ENCODE assay signal across 8 cellular contexts in the genomic region with DNA sequence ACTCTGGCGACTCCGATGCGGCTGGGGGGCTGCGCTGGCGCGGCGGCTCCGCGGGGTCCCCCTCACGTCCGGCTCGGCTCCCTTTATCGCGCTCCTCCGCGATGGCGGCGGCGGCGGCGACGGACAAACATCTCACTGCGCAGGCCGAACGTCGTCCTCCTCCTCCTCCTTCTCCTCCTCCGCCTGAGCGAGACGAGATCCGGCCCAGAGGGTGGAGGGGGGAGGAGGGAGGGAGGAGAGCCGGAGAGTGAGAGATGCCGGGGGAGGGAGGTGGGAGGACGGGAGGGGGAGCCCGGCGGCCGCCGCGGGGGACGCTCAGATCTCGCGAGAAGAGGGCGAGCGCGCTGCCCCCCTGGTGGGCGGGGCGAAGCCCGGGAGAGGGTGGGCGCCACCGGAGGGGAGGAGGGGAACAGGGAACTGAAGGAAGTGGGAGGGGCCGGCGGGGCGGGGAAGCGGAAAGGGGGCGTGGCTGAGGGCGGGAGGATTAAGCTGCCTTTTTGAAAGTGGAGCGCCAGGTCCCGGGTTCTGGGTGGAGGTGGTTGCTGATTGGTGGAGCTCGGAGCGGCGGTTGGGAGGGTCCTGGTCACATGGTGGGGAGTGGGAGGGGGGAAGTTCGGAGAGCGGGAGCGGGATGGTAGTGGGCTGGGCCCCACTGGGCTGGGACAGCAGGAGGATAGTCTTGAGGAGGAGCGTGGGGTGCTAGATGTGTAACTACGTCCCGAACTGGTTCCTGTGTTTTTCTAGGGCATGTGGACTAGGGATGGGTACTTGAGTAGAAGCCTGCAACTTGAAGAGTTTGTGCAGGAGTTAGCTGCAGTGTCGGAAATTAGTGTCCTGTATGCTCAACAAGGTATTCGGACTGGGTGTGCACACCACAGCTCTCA. TPM values are rescaled to one million over a fixed set of nuclear protein-coding genes. Genes with fewer than 3 reads are reported as not detected.
DNase-seq lines count a peak whose midpoint lies in the region; ATAC-seq and TF ChIP-seq lines count a peak whose summit lies in the region.

A gene (minus strand): TSS at position 159 of the 884 bp plus-strand sequence. CDS start 354 bp downstream, outside the sequence.

- peak within 1 kb of the TSS; percentile 86 for H3K9ac ChIP-seq in SK-N-SH

- 0 out of 4 replicates have a peak, but pooled peaks of 1 of the 2 experiments have one; percentile 8 for TF ChIP-seq EP300 in SK-N-SH (IDR thresholded peaks at IDR 0.05; ENCODE audit: borderline replicate concordance in 1 of 2, low read depth in 1 of 2, low read length in 1 of 2)

- peaks cover 43% of the 10 kb centered on the region for H3K79me2 ChIP-seq in SK-N-SH (ENCODE audit: insufficient read depth)

- H4K20me1 ChIP-seq in SK-N-SH (ENCODE audit: insufficient read depth): peaks cover 40% of the 10 kb centered on the region

- 2% methylated on average over 37 of the region's 68 CpGs for WGBS in SK-N-SH (ENCODE audit: low lambda C conversion rate)

- H3K4me3 ChIP-seq in SK-N-SH (ENCODE audit: low read depth in 2 of 2, low read length in 1 of 2): peak within 1 kb of the TSS; percentile 83 to 91

- CTCF ChIA-PET in SK-N-SH (lab: Yijun Ruan, JAX): interaction anchor here (0.6 to 1.4 kb wide), 3 partner anchors 62 to 615 kb away, joined by 3 to 5 read pairs (median 4); no protein-coding TSS in a partner anchor

- peaks cover 4% of the 10 kb centered on the region for H3F3A ChIP-seq in SK-N-SH (replicated peaks; ENCODE audit: insufficient read depth)

- H3K27me3 ChIP-seq in SK-N-SH (ENCODE audit: insufficient read depth): no peaks in the 10 kb centered on the region

- no peak for TF ChIP-seq CTCF in SK-N-SH (IDR thresholded peaks at IDR 0.05)

- H3K9me3 ChIP-seq in SK-N-SH: no peaks in the 10 kb centered on the region

- H3K4me1 ChIP-seq in SK-N-SH (ENCODE audit: control insufficient read depth in 1 of 2, insufficient read depth in 2 of 2, low read depth in 1 of 2, low read length in 1 of 2): no peaks in the 10 kb centered on the region; a peak in 2 of 4 replicates

- H3K4me2 ChIP-seq in SK-N-SH: peak within 1 kb of the TSS; percentile 91

- peak; percentile 80 for ATAC-seq in HG02571 (IDR thresholded peaks at IDR 0.05; ENCODE audit: unreplicated experiment)

- H3K36me3 ChIP-seq in SK-N-SH (replicated peaks in 1 of 2; ENCODE audit: control insufficient read depth in 1 of 2, insufficient read depth in 2 of 2, low read length in 1 of 2): peaks cover 0 to 6% of the 10 kb centered on the region in 2 experiments

- H3K27ac ChIP-seq in SK-N-SH (ENCODE audit: low read depth in 2 of 2, low read length in 1 of 2): peak within 1 kb of the TSS; percentile 71 to 92
- H3K27ac ChIP-seq in temporal lobe (ENCODE audit: low read depth, low read length): peak within 1 kb of the TSS; percentile 54

- DNase-seq in GM04504 (ENCODE audit: low read depth) (peak; percentile 95), NCI-H1048 (lab: John Stamatoyannopoulos, UW) (peak; percentile 95), SK-N-SH (peak; percentile 98), globus pallidus (ENCODE audit: low spot score) (peak; percentile 99), occipital lobe (lab: John Stamatoyannopoulos, UW) (peak; percentile 99)
- peak; percentile 99 for DNase-seq in activated naive CD4-positive, alpha-beta T cell treated with anti-CD3 and anti-CD28 coated beads, Interleukin-2, amount 50 U/mL, for 16 hours

- H3K9me2 ChIP-seq in SK-N-SH: no peaks in the 10 kb centered on the region

- POLR2A ChIA-PET in SK-N-SH (lab: Yijun Ruan, JAX): interaction anchor here (0.9 kb wide), 1 partner anchor 10 kb away, joined by 3 read pairs; no protein-coding TSS in a partner anchor

- H2AFZ ChIP-seq in SK-N-SH (ENCODE audit: low read depth): peak within 1 kb of the TSS; percentile 96

- TF ChIP-seq RAD21 in SK-N-SH (IDR thresholded peaks at IDR 0.05; ENCODE audit: low read length): no peak

TF ChIP-seq in SK-N-SH, 30 proteins besides CTCF, POLR2A, EP300 and RAD21 (continues in another document):
- TF ChIP-seq, protein P1, sequence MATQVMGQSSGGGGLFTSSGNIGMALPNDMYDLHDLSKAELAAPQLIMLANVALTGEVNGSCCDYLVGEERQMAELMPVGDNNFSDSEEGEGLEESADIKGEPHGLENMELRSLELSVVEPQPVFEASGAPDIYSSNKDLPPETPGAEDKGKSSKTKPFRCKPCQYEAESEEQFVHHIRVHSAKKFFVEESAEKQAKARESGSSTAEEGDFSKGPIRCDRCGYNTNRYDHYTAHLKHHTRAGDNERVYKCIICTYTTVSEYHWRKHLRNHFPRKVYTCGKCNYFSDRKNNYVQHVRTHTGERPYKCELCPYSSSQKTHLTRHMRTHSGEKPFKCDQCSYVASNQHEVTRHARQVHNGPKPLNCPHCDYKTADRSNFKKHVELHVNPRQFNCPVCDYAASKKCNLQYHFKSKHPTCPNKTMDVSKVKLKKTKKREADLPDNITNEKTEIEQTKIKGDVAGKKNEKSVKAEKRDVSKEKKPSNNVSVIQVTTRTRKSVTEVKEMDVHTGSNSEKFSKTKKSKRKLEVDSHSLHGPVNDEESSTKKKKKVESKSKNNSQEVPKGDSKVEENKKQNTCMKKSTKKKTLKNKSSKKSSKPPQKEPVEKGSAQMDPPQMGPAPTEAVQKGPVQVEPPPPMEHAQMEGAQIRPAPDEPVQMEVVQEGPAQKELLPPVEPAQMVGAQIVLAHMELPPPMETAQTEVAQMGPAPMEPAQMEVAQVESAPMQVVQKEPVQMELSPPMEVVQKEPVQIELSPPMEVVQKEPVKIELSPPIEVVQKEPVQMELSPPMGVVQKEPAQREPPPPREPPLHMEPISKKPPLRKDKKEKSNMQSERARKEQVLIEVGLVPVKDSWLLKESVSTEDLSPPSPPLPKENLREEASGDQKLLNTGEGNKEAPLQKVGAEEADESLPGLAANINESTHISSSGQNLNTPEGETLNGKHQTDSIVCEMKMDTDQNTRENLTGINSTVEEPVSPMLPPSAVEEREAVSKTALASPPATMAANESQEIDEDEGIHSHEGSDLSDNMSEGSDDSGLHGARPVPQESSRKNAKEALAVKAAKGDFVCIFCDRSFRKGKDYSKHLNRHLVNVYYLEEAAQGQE (IDR thresholded peaks at IDR 0.05; ENCODE audit: low read depth, low read length): no peak
- 0 out of 2 replicates have a peak, but pooled peaks have one; percentile 20 for TF ChIP-seq RCOR1 (IDR thresholded peaks at IDR 0.05; ENCODE audit: low read length)
- no peak for TF ChIP-seq EZH2phosphoT487 (IDR thresholded peaks at IDR 0.05; ENCODE audit: borderline replicate concordance, low read depth)
- TF ChIP-seq FOXM1 (IDR thresholded peaks at IDR 0.05; ENCODE audit: low read depth): peak; percentile 53; the same call in 1 of the 2 replicates
- TF ChIP-seq CHD2 (IDR thresholded peaks at IDR 0.05; ENCODE audit: low read length, partially characterized antibody): peak; percentile 99
- TF ChIP-seq, protein P2, sequence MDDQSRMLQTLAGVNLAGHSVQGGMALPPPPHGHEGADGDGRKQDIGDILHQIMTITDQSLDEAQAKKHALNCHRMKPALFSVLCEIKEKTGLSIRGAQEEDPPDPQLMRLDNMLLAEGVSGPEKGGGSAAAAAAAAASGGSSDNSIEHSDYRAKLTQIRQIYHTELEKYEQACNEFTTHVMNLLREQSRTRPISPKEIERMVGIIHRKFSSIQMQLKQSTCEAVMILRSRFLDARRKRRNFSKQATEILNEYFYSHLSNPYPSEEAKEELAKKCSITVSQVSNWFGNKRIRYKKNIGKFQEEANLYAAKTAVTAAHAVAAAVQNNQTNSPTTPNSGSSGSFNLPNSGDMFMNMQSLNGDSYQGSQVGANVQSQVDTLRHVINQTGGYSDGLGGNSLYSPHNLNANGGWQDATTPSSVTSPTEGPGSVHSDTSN (IDR thresholded peaks at IDR 0.05): no peak; the same call in 1 of the 2 replicates
- no peak for TF ChIP-seq TCF12 (IDR thresholded peaks at IDR 0.05)
- peak; percentile 13; the same call in 1 of the 2 replicates for TF ChIP-seq ELF1 (IDR thresholded peaks at IDR 0.05)
- TF ChIP-seq NRF1 (IDR thresholded peaks at IDR 0.05; ENCODE audit: low read depth, low read length): peak; percentile 39; the same call in 1 of the 2 replicates
- TF ChIP-seq, protein P3, sequence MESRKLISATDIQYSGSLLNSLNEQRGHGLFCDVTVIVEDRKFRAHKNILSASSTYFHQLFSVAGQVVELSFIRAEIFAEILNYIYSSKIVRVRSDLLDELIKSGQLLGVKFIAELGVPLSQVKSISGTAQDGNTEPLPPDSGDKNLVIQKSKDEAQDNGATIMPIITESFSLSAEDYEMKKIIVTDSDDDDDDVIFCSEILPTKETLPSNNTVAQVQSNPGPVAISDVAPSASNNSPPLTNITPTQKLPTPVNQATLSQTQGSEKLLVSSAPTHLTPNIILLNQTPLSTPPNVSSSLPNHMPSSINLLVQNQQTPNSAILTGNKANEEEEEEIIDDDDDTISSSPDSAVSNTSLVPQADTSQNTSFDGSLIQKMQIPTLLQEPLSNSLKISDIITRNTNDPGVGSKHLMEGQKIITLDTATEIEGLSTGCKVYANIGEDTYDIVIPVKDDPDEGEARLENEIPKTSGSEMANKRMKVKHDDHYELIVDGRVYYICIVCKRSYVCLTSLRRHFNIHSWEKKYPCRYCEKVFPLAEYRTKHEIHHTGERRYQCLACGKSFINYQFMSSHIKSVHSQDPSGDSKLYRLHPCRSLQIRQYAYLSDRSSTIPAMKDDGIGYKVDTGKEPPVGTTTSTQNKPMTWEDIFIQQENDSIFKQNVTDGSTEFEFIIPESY (IDR thresholded peaks at IDR 0.05; ENCODE audit: borderline replicate concordance, low read depth): peak; percentile 98
- TF ChIP-seq JUND (IDR thresholded peaks at IDR 0.05): no peak
- TF ChIP-seq GATA2 (CRISPR knock-in tag; IDR thresholded peaks at IDR 0.05): no peak
- TF ChIP-seq YY1 (IDR thresholded peaks at IDR 0.05; ENCODE audit: low read depth): peak; percentile 31; the same call in 1 of the 2 replicates
- peak; percentile 50 for TF ChIP-seq GABPA (IDR thresholded peaks at IDR 0.05; ENCODE audit: low read depth)
- TF ChIP-seq TAF1 (IDR thresholded peaks at IDR 0.05; ENCODE audit: borderline replicate concordance, low read depth, low read length): peak; percentile 81
- TF ChIP-seq, protein P4, sequence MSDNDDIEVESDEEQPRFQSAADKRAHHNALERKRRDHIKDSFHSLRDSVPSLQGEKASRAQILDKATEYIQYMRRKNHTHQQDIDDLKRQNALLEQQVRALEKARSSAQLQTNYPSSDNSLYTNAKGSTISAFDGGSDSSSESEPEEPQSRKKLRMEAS (IDR thresholded peaks at IDR 0.05; ENCODE audit: low read depth): peak; percentile 62

RNA-seq across cellular contexts. Expression of the gene that starts here (rescaled TPM):
- 17.0 and 17.3 TPM in 2 replicates for polyA plus RNA-seq in SK-N-SH (2012; rRNA removed)
- polyA plus RNA-seq in SK-N-SH (2012; cell fraction: cytosol; rRNA removed): 27.3 and 34.3 TPM in 2 replicates
- 10.8 and 34.5 TPM in 2 replicates for polyA plus RNA-seq in SK-N-SH (2012; cell fraction: nucleus; rRNA removed)
- 98.6 TPM for total RNA-seq in occipital lobe
- total RNA-seq in temporal lobe: 108 TPM

Comparison
In these comparisons a context has a peak if more than half of its experiments do, and no peak if none do; other contexts are left out.
1. Peak in every context shown above with its lines: DNase-seq, ATAC-seq, H3K4me3 ChIP-seq and H3K27ac ChIP-seq.